In the genomic region with DNA sequence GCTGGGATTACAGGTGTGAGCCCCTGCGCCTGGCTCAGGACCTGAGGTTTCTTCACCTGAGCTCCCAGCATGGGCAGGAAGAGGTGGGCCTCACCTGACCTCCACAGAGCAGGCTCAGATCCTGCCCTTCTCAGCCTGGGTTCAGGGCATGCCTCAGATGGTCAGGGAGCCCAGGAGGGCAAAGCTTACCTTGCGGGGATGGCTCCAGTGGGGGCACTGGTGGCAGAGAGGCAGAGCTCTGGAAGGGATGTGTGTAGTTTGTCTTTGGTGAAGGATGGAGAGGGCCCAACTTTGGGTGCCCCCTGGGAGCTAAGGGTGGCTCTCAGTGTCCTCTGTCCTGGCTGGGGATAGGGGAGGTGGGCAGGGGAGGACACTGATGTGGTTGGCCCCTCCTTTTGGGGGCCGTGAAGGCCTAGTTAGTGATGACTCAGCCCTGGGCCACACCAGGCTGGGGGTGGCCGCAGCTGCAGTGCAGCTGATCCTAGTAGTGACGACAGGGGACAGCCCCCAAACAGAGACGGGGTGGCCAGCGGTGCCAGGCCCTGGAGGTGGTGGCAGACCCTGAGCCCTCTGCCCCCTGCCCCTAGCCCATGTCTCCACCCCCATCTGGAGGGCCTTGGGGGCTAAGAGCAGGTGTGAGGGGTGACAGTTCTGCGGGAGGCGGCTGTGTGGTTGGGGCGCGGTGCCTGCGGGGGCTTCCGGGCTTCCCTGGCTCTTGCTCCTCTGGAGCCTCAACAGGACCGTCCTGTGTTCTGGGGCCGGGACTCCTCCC, we compare ENCODE assay signal across 6 cellular contexts. TPM values are rescaled to one million over a fixed set of nuclear protein-coding genes. Genes with fewer than 3 reads are reported as not detected.
DNase-seq lines count a peak whose midpoint lies in the region; ATAC-seq and TF ChIP-seq lines count a peak whose summit lies in the region.

No MANE protein-coding gene starts in this region.

- H3K4me1 ChIP-seq in right lobe of liver = peaks cover 0 to 66% (median 22%) of the 10 kb centered on the region in 4 donors
- H3K4me1 ChIP-seq in thyroid gland = peaks cover 16 to 49% of the 10 kb centered on the region in 2 donors
- no peaks in the 10 kb centered on the region for H3K4me1 ChIP-seq in CD8-positive, alpha-beta memory T cell (ENCODE audit: insufficient read depth, low read length)

- no peaks in the 10 kb centered on the region for H3K27me3 ChIP-seq in right lobe of liver
- no peaks in the 10 kb centered on the region for H3K27me3 ChIP-seq in thyroid gland
- H3K27me3 ChIP-seq in CD8-positive, alpha-beta memory T cell (ENCODE audit: insufficient read depth, low read length, poor library complexity, severe bottlenecking) = no peaks in the 10 kb centered on the region

- H3K27me3 Mint-ChIP-seq in CD8-positive, alpha-beta memory T cell = no peaks in the 10 kb centered on the region

- peaks cover 3 to 4% (median 4%) of the 10 kb centered on the region in 3 donors for H3K4me1 Mint-ChIP-seq in CD8-positive, alpha-beta memory T cell

- H3K27ac ChIP-seq in right lobe of liver (peak overlapping the region; percentile 84 to 87 (median 86)), thyroid gland (peak overlapping the region; percentile 7 to 81 (median 73))
- no peak overlapping the region for H3K27ac ChIP-seq in CD8-positive, alpha-beta memory T cell (ENCODE audit: low read depth, low read length)

- TF ChIP-seq CTCF in right lobe of liver (IDR thresholded peaks at IDR 0.05) (no peak), thyroid gland (IDR thresholded peaks at IDR 0.05) (no peak)

- no peaks in the 10 kb centered on the region for H3K9me3 ChIP-seq in right lobe of liver
- no peaks in the 10 kb centered on the region for H3K9me3 ChIP-seq in thyroid gland
- H3K9me3 ChIP-seq in CD8-positive, alpha-beta memory T cell (ENCODE audit: low read length) = no peaks in the 10 kb centered on the region

- POLR2A ChIA-PET in CD8-positive, alpha-beta memory T cell (lab: Charles Lee) = interaction anchor here (1.0 kb wide), 1 partner anchor 123 kb away, joined by 5 read pairs; a partner anchor contains a TSS

- H3K27ac Mint-ChIP-seq in CD8-positive, alpha-beta memory T cell = peak overlapping the region in 3 of 8 donors; percentile 61 to 72 (median 63)

- CTCF ChIA-PET in CD8-positive, alpha-beta memory T cell (lab: Charles Lee) = interaction anchor here (0.9 to 1.3 kb wide), 3 partner anchors 10 to 108 kb away, joined by 3 to 5 read pairs (median 4); no protein-coding TSS in a partner anchor

- peak overlapping the region; percentile 43 to 47 (median 47) for H3K4me3 ChIP-seq in right lobe of liver
- no peak overlapping the region for H3K4me3 ChIP-seq in thyroid gland (replicated peaks in 1 of 3)
- H3K4me3 ChIP-seq in CD8-positive, alpha-beta memory T cell (ENCODE audit: low read length) = no peak overlapping the region

- DNase-seq in amygdala (lab: John Stamatoyannopoulos, UW) (peak in 34 of 56 donors; percentile 14 to 76 (median 55)), right lobe of liver (peak in 1 of 3 donors; percentile 58), thyroid gland (peak in 1 of 2 donors; percentile 26), GM19238 (ENCODE audit: insufficient read length, low spot score) (no peak)
- DNase-seq in CD8-positive, alpha-beta memory T cell = no peak

- peaks cover 0 to 19% (median 1%) of the 10 kb centered on the region in 4 donors for H3K36me3 ChIP-seq in right lobe of liver
- H3K36me3 ChIP-seq in thyroid gland = peaks cover 0 to 7% of the 10 kb centered on the region in 2 donors
- no peaks in the 10 kb centered on the region for H3K36me3 ChIP-seq in CD8-positive, alpha-beta memory T cell (ENCODE audit: insufficient read depth, low read length)

- 10% methylated on average over 2 of the region's 15 CpGs for WGBS in right lobe of liver (ENCODE audit: insufficient coverage, low coverage, low lambda C conversion rate, missing lambda C conversion rate)
- WGBS in thyroid gland, 2 donors = 77 to 83% methylated on average over 8 to 13 of the region's 15 CpGs

- H3K9me3 Mint-ChIP-seq in CD8-positive, alpha-beta memory T cell = no peaks in the 10 kb centered on the region

- H3K4me3 Mint-ChIP-seq in CD8-positive, alpha-beta memory T cell = no peak overlapping the region

- TF ChIP-seq POLR2A in right lobe of liver (IDR thresholded peaks at IDR 0.05) (no peak), thyroid gland (IDR thresholded peaks at IDR 0.05) (no peak)

- intact Hi-C loops in right lobe of liver (cut with DNase I) (no loop called here), thyroid gland (cut with DNase I) (no loop called here)

- no peaks in the 10 kb centered on the region for H3K36me3 Mint-ChIP-seq in CD8-positive, alpha-beta memory T cell

- peak in 1 of 4 donors; percentile 11 for ATAC-seq in right lobe of liver
- no peak for ATAC-seq in HG02981 (IDR thresholded peaks at IDR 0.05; ENCODE audit: unreplicated experiment)

RNA-seq across cellular contexts. Expression of a gene that starts 5.8 kb away (rescaled TPM):
- total RNA-seq in right lobe of liver (100 to 1,000 TPM; 129 to 284 (median 186) TPM), thyroid gland (100 to 1,000 TPM in 1 of 4 donors, 10 to 100 TPM in 3; 73.8 to 146 (median 81.6) TPM)
- total RNA-seq in CD8-positive, alpha-beta memory T cell = 1 to 10 TPM; 3.0 to 4.1 TPM
- 0.51 TPM for polyA plus RNA-seq in CD8-positive, alpha-beta memory T cell

RNA-seq across cellular contexts. Expression of a gene that starts 12.9 kb away (rescaled TPM):
- total RNA-seq in right lobe of liver (10 to 100 TPM in 2 of 6 experiments, 1 to 10 TPM in 4; 2.7 to 12.3 (median 8.2) TPM), thyroid gland (under 1 TPM in 2 of 4 donors, not detected in 2; 0.54 to 0.63 TPM)
- total RNA-seq in CD8-positive, alpha-beta memory T cell = 10 to 100 TPM in 1 of 2 experiments, 1 to 10 TPM in 1; 9.4 to 12.5 TPM
- not detected for polyA plus RNA-seq in CD8-positive, alpha-beta memory T cell

RNA-seq across cellular contexts. Expression of a gene that starts 15.2 kb away (rescaled TPM):
- 100 to 1,000 TPM in 1 of 6 experiments, 10 to 100 TPM in 5; 12.0 to 127 (median 42.6) TPM for total RNA-seq in right lobe of liver
- total RNA-seq in thyroid gland = 10 to 100 TPM in 3 of 4 donors, 1 to 10 TPM in 1; 6.1 to 38.7 (median 25.0) TPM
- total RNA-seq in CD8-positive, alpha-beta memory T cell = 10 to 100 TPM; 28.7 to 29.5 TPM
- 16.3 TPM for polyA plus RNA-seq in CD8-positive, alpha-beta memory T cell

RNA-seq across cellular contexts. Expression of a gene that starts 15.3 kb away (rescaled TPM):
- 100 to 1,000 TPM in 1 of 6 experiments, 10 to 100 TPM in 5; 25.7 to 124 (median 59.4) TPM for total RNA-seq in right lobe of liver
- 100 to 1,000 TPM; 101 to 148 (median 109) TPM for total RNA-seq in thyroid gland
- 10 to 100 TPM; 79.3 to 86.3 TPM for total RNA-seq in CD8-positive, alpha-beta memory T cell
- polyA plus RNA-seq in CD8-positive, alpha-beta memory T cell = 46.4 TPM

RNA-seq across cellular contexts. Expression of a gene that starts 22.9 kb away (rescaled TPM):
- total RNA-seq in right lobe of liver (10 to 100 TPM; 21.6 to 46.4 (median 25.0) TPM), thyroid gland (10 to 100 TPM; 19.0 to 38.4 (median 27.4) TPM)
- total RNA-seq in CD8-positive, alpha-beta memory T cell = 10 to 100 TPM; 91.8 to 96.6 TPM
- polyA plus RNA-seq in CD8-positive, alpha-beta memory T cell = 11.3 TPM

Comparison
In these comparisons a context has a peak if more than half of its experiments do, and no peak if none do; other contexts are left out.
1. DNase-seq: peak in amygdala (34 of 56); none in CD8-positive, alpha-beta memory T cell (0 of 5) and GM19238 (single experiment).
2. H3K4me3 ChIP-seq: peak in right lobe of liver (3 of 3); none in thyroid gland (0 of 3) and CD8-positive, alpha-beta memory T cell (single experiment).
3. RNA of a gene that starts 5.8 kb away (total RNA-seq): 129 to 284 TPM in right lobe of liver and 73.8 to 146 TPM in thyroid gland; 3.0 to 4.1 TPM in CD8-positive, alpha-beta memory T cell; every median in the first group is over 10 times any median in the second.